In genomic region chr15:77516076-77516475, GRCh38 we compare ENCODE assay signal across 18 cellular contexts.
DNase-seq lines count a peak whose midpoint lies in the region; ATAC-seq and TF ChIP-seq lines count a peak whose summit lies in the region.
"Had no signal": no experiment of that assay in that cellular context is flagged by ENCODE, and none has a peak within 500 bp of the region (broad histone marks: within the 10 kb centered on the region; RNA-seq: fewer than 3 reads in every experiment).

No MANE protein-coding gene starts in this region.

- no peak for TF ChIP-seq CTCF in fibroblast of mammary gland (conservative IDR thresholded peaks at IDR 0.05; ENCODE audit: control insufficient read depth, insufficient read depth, low read depth, low read length)
- no peak for TF ChIP-seq CTCF in endothelial cell (IDR thresholded peaks at IDR 0.05; ENCODE audit: unreplicated experiment)

- H3K36me3 Mint-ChIP-seq in endothelial cell (ENCODE audit: low read depth, unreplicated experiment) = no peaks in the 10 kb centered on the region

- no peaks in the 10 kb centered on the region for H3K9me3 Mint-ChIP-seq in endothelial cell (ENCODE audit: unreplicated experiment)
- H3K9me3 Mint-ChIP-seq: HFFc6 had no signal

- peaks cover 4% of the 10 kb centered on the region for H3K27me3 Mint-ChIP-seq in endothelial cell (ENCODE audit: unreplicated experiment)
- H3K27me3 Mint-ChIP-seq: IgD-negative memory B cell had no signal

- H3K4me3 ChIP-seq in fibroblast of mammary gland (ENCODE audit: control insufficient read depth, low read depth, low read length) = no peak overlapping the region
- H3K4me3 ChIP-seq: PC-9 had no signal

- peak overlapping the region; percentile 35 for H3K27ac ChIP-seq in substantia nigra (ENCODE audit: low read depth, low read length, poor library complexity, severe bottlenecking)
- H3K27ac ChIP-seq: C4-2B, PC-9 had no signal

- H3K4me3 Mint-ChIP-seq in endothelial cell (ENCODE audit: unreplicated experiment) = no peak overlapping the region
- H3K4me3 Mint-ChIP-seq: HFFc6, IgD-negative memory B cell had no signal

- peaks cover 11% of the 10 kb centered on the region for H3K4me1 Mint-ChIP-seq in endothelial cell (ENCODE audit: unreplicated experiment)

- no peak overlapping the region for H3K27ac Mint-ChIP-seq in endothelial cell (ENCODE audit: unreplicated experiment)
- H3K27ac Mint-ChIP-seq: HFFc6 had no signal

- DNase-seq in HT1080 (ENCODE audit: low read depth) (peak; percentile 69), RPMI7951 (ENCODE audit: low read depth) (peak; percentile 16), fibroblast of mammary gland (ENCODE audit: low read depth) (peak; percentile 23), substantia nigra (lab: John Stamatoyannopoulos, UW) (no peak), endothelial cell (ENCODE audit: low spot score) (no peak), iPS-NIHi11 (ENCODE audit: low spot score) (no peak)
- DNase-seq: HFFc6, Kasumi-1, NCI-H1436, NCI-H2029, NCI-H2171 treated with DMSO at 0.1 percent for 48 hours, NCI-H748 treated with DMSO at 0.1 percent for 48 hours, PC-9, SHP77 treated with DMSO at 0.1 percent for 48 hours had no signal

- no peak for ATAC-seq in HG03045 (IDR thresholded peaks at IDR 0.05; ENCODE audit: unreplicated experiment)
- ATAC-seq: SK-N-SH treated with all-trans-retinoic acid at 6 μM for 48 hours had no signal

Comparison
In these comparisons a context has a peak if more than half of its experiments do, and no peak if none do; other contexts are left out.
1. DNase-seq: peak in HT1080 (single experiment), RPMI7951 (single experiment) and fibroblast of mammary gland (single experiment); none in substantia nigra (0 of 49), endothelial cell (single experiment) and iPS-NIHi11 (single experiment).